29 cellular contexts compared by ENCODE assay signal in the genomic region with DNA sequence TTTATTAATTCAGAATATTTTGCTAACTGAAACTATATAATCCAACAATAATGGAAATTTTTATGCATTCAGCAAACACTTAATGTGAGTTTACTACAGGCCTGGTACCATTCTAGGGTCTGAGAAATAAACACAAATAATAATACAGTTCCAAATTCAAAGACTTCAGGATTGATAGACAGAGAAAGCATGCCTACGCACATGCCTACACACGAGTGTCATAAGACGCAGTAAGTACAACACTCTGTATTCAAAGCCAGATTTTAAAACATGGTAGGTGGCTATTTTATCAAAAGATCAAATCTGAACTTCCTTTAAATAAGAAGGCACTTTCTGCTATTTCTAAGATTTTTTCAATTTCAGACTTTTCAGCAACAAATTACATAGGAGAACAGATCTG.
A peak's percentile ranks its signal among the peaks of the same experiment; 100 is the strongest.
DNase-seq lines count a peak whose midpoint lies in the region; ATAC-seq, FAIRE-seq and TF ChIP-seq lines count a peak whose summit lies in the region.
"Had no signal": no experiment of that assay in that cellular context is flagged by ENCODE, and none has a peak within 500 bp of the region (broad histone marks: within the 10 kb centered on the region; RNA-seq: fewer than 3 reads in every experiment).

No MANE protein-coding gene starts in this region.

- FAIRE-seq in kidney (lab: Jason Lieb, UNC), result peak; percentile 52
- FAIRE-seq: A549, D721Med had no signal

- no peaks in the 10 kb centered on the region for H3K4me1 ChIP-seq in kidney (ENCODE audit: control insufficient read depth in 1 of 2, insufficient read depth in 1 of 2, low read depth in 1 of 2, low read length in 2 of 2)
- H3K4me1 ChIP-seq: A549; BE2C; BLaER1; BLaER1 treated with 17β-estradiol and CSF1 and Interleukin-3, amounts not matched to agents 10 nM and 100 nM; Caco-2 had no signal

- TF ChIP-seq CTCF in kidney (IDR thresholded peaks at IDR 0.05; ENCODE audit: borderline replicate concordance, extremely low read depth, insufficient read depth), result no peak

- no peak overlapping the region for H3K9ac ChIP-seq in kidney (ENCODE audit: low read length in 2 of 2)
- H3K9ac ChIP-seq: BLaER1; BLaER1 treated with 17β-estradiol and CSF1 and Interleukin-3, amounts not matched to agents 10 nM and 100 nM had no signal

- DNase-seq in kidney, result no peak
- no peak for DNase-seq in activated T-cell treated with anti-CD3 and anti-CD28 coated beads, Interleukin-2, amount 50 U/mL, for 4 hours
- DNase-seq: 8988T; ACHN; AML-193; BE2C; C1 segment of cervical spinal cord; Caco-2; Calu3; CD4-positive, alpha-beta memory T cell; CD4-positive, alpha-beta T cell; CD4-positive, CD25-positive, alpha-beta regulatory T cell; CD8-positive, alpha-beta memory T cell; CD8-positive, alpha-beta T cell; COR-L47; DMS153; DMS53; DMS79; DMS79 treated with DMSO at 0.1 percent for 48 hours; DND-41; EL had no signal

- H3K4me3 ChIP-seq in kidney (ENCODE audit: low read length in 2 of 2), result no peak overlapping the region
- H3K4me3 ChIP-seq: A549; BLaER1; BLaER1 treated with 17β-estradiol and CSF1 and Interleukin-3, amounts not matched to agents 10 nM and 100 nM had no signal

- no peak overlapping the region for H3K27ac ChIP-seq in kidney (ENCODE audit: low read depth in 2 of 2, low read length in 2 of 2)
- H3K27ac ChIP-seq: 22Rv1; A549; BLaER1; BLaER1 treated with 17β-estradiol and CSF1 and Interleukin-3, amounts not matched to agents 10 nM and 100 nM; C4-2B had no signal

- no peaks in the 10 kb centered on the region for H3K36me3 Mint-ChIP-seq in activated T-cell treated with anti-CD3 and anti-CD28 coated beads, Interleukin-2, amount 50 U/mL, for 4 hours (ENCODE audit: insufficient read depth)
- H3K36me3 Mint-ChIP-seq: CD14-positive monocyte; CD4-positive, alpha-beta memory T cell; CD4-positive, CD25-positive, alpha-beta regulatory T cell; CD8-positive, alpha-beta memory T cell; CD8-positive, alpha-beta T cell had no signal

- H3K4me1 Mint-ChIP-seq in activated T-cell treated with anti-CD3 and anti-CD28 coated beads, Interleukin-2, amount 50 U/mL, for 4 hours (ENCODE audit: low read depth), result no peaks in the 10 kb centered on the region
- H3K4me1 Mint-ChIP-seq: B cell; CD14-positive monocyte; CD4-positive, alpha-beta memory T cell; CD4-positive, CD25-positive, alpha-beta regulatory T cell; CD8-positive, alpha-beta memory T cell had no signal

- H3K27me3 Mint-ChIP-seq in activated T-cell treated with anti-CD3 and anti-CD28 coated beads, Interleukin-2, amount 50 U/mL, for 4 hours (ENCODE audit: low read depth), result no peaks in the 10 kb centered on the region
- H3K27me3 Mint-ChIP-seq: CD4-positive, alpha-beta memory T cell; CD4-positive, alpha-beta T cell; CD4-positive, CD25-positive, alpha-beta regulatory T cell; CD8-positive, alpha-beta memory T cell had no signal

- no peak for ATAC-seq in activated T-cell treated with anti-CD3 and anti-CD28 coated beads, Interleukin-2, amount 50 U/mL, for 4 hours
- ATAC-seq: A549; CD8-positive, alpha-beta T cell had no signal

- no peaks in the 10 kb centered on the region for H3K9me3 ChIP-seq in kidney (ENCODE audit: control insufficient read depth in 1 of 2, low read length in 2 of 2)
- H3K9me3 ChIP-seq: A549; BE2C; BLaER1; BLaER1 treated with 17β-estradiol and CSF1 and Interleukin-3, amounts not matched to agents 10 nM and 100 nM; Caco-2 had no signal

- H3K9me3 Mint-ChIP-seq in activated T-cell treated with anti-CD3 and anti-CD28 coated beads, Interleukin-2, amount 50 U/mL, for 4 hours, result peaks cover 4% of the 10 kb centered on the region
- H3K9me3 Mint-ChIP-seq: CD4-positive, alpha-beta T cell had no signal

- H3K36me3 ChIP-seq in kidney (ENCODE audit: control insufficient read depth in 1 of 2, insufficient read depth in 2 of 2, low read length in 2 of 2), result no peaks in the 10 kb centered on the region
- H3K36me3 ChIP-seq: BE2C; BLaER1; BLaER1 treated with 17β-estradiol and CSF1 and Interleukin-3, amounts not matched to agents 10 nM and 100 nM had no signal

- intact Hi-C loops in kidney (cut with DNase I), result no loop called here

- H3K4me3 Mint-ChIP-seq in activated T-cell treated with anti-CD3 and anti-CD28 coated beads, Interleukin-2, amount 50 U/mL, for 4 hours, result no peak overlapping the region
- H3K4me3 Mint-ChIP-seq: B cell; CD14-positive monocyte; CD4-positive, alpha-beta memory T cell; CD4-positive, alpha-beta T cell; CD4-positive, CD25-positive, alpha-beta regulatory T cell; CD8-positive, alpha-beta memory T cell; CD8-positive, alpha-beta T cell had no signal
